ENCODE assay signal across 7 cellular contexts in the genomic region with DNA sequence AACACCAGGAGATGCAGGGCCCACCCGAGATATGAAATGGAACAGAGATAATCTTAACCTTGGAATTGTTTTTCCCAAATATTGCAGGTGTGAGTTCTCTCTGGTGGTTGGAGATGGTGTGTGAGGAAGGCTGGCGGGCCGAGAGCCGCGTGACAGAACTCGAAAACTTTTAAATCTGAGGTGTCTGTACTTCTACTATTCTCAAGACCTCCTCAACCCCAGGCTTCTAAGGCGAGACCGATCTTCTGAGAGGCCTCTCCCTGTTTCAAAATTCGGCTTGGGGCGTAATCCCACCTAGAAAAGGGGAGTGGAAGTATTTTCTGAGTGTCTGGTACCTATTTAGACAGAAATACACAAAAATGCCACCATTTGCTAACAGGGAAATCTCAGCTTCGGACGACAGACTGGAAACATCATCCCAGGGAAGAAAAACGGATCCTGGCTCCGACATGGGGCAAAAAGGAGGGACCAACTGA. TPM values are rescaled to one million over a fixed set of nuclear protein-coding genes. Genes with fewer than 3 reads are reported as not detected.
A peak's percentile ranks its signal among the peaks of the same experiment; 100 is the strongest.
DNase-seq lines count a peak whose midpoint lies in the region; ATAC-seq and TF ChIP-seq lines count a peak whose summit lies in the region.
"Had no signal": no experiment of that assay in that cellular context is flagged by ENCODE, and none has a peak within 500 bp of the region (broad histone marks: within the 10 kb centered on the region; RNA-seq: fewer than 3 reads in every experiment).

No MANE protein-coding gene starts in this region.

- H3K27ac ChIP-seq in Panc1 (ENCODE audit: low read length) = peak overlapping the region; percentile 100

- H3K4me1 Mint-ChIP-seq in activated naive CD4-positive, alpha-beta T cell treated with anti-CD3 and anti-CD28 coated beads for 36 hours (ENCODE audit: low read depth) = peaks cover 50% of the 10 kb centered on the region

- DNase-seq in AG20443 (ENCODE audit: low spot score) (peak; percentile 42), Panc1 (ENCODE audit: low read depth, low spot score) (no peak), iris pigment epithelial cell (ENCODE audit: low read depth) (peak; percentile 49), HT-29 (ENCODE audit: low spot score) (no peak), NCI-H2107 treated with DMSO at 0.1 percent for 48 hours (lab: John Stamatoyannopoulos, UW; ENCODE audit: unreplicated experiment) (no peak)
- no peak for DNase-seq in activated naive CD4-positive, alpha-beta T cell treated with anti-CD3 and anti-CD28 coated beads for 36 hours

- H3K27ac Mint-ChIP-seq in activated naive CD4-positive, alpha-beta T cell treated with anti-CD3 and anti-CD28 coated beads for 36 hours = no peak overlapping the region

- H3K4me1 ChIP-seq in Panc1 (ENCODE audit: control insufficient read depth, insufficient read depth, low read length) = peaks cover 16% of the 10 kb centered on the region

- H3K27me3 ChIP-seq in Panc1 (ENCODE audit: control insufficient read depth, insufficient read depth, low read length) = no peaks in the 10 kb centered on the region

- H3K9me3 Mint-ChIP-seq in activated naive CD4-positive, alpha-beta T cell treated with anti-CD3 and anti-CD28 coated beads for 36 hours = no peaks in the 10 kb centered on the region
- H3K9me3 Mint-ChIP-seq: activated naive CD4-positive, alpha-beta T cell treated with anti-CD3 and anti-CD28 coated beads, Interleukin-2, amount 50 U/mL, for 24 hours had no signal

- POLR2A ChIA-PET in Panc1 (lab: Charles Lee) = interaction anchor here (0.6 to 1.5 kb wide), 4 partner anchors 13 to 144 kb away, joined by 3 to 21 read pairs (median 6); a partner anchor contains a TSS

- H3K36me3 Mint-ChIP-seq in activated naive CD4-positive, alpha-beta T cell treated with anti-CD3 and anti-CD28 coated beads for 36 hours (ENCODE audit: low read depth) = peaks cover 20% of the 10 kb centered on the region

- ATAC-seq in Panc1 = no peak

- CTCF ChIA-PET in Panc1 (lab: Charles Lee) = interaction anchor here (0.6 to 2.1 kb wide), 3 partner anchors 17 to 124 kb away, joined by 3 to 11 read pairs (median 4); no protein-coding TSS in a partner anchor
- CTCF ChIA-PET in activated naive CD4-positive, alpha-beta T cell treated with anti-CD3 and anti-CD28 coated beads for 36 hours (lab: Charles Lee) = interaction anchor here (0.5 to 2.8 kb wide), 9 partner anchors 13 to 398 kb away, joined by 3 to 13 read pairs (median 3); a partner anchor contains a TSS

- H3K27me3 Mint-ChIP-seq in activated naive CD4-positive, alpha-beta T cell treated with anti-CD3 and anti-CD28 coated beads for 36 hours (ENCODE audit: low read depth) = no peaks in the 10 kb centered on the region
- H3K27me3 Mint-ChIP-seq: activated naive CD4-positive, alpha-beta T cell treated with anti-CD3 and anti-CD28 coated beads, Interleukin-2, amount 50 U/mL, for 24 hours had no signal

- TSS peak; percentile 87 for BruUV-seq in Panc1 (replicated peaks; lab: Mats Ljungman, UMichigan)

- no peaks in the 10 kb centered on the region for H3K9me3 ChIP-seq in Panc1 (ENCODE audit: control insufficient read depth, insufficient read depth, low read depth, low read length)

- peaks cover 37% of the 10 kb centered on the region for H3K36me3 ChIP-seq in Panc1 (ENCODE audit: control insufficient read depth, insufficient read depth, low read length)

- no peak for TF ChIP-seq CTCF in Panc1 (IDR thresholded peaks at IDR 0.05)

- no peak overlapping the region for H3K4me3 Mint-ChIP-seq in activated naive CD4-positive, alpha-beta T cell treated with anti-CD3 and anti-CD28 coated beads for 36 hours
- H3K4me3 Mint-ChIP-seq: activated naive CD4-positive, alpha-beta T cell treated with anti-CD3 and anti-CD28 coated beads, Interleukin-2, amount 50 U/mL, for 24 hours had no signal

- in situ Hi-C loops in Panc1 (cut with HindIII; ENCODE audit: low pct_unique_long_range_greater_than_20kb, low sequenced_read_pairs) = no loop called here

- intact Hi-C loops in Panc1 (cut with micrococcal nuclease; ENCODE audit: unreplicated experiment) = loop anchor here (5.0 kb wide), 1 partner anchor 80 kb away; no protein-coding TSS in a partner anchor
- intact Hi-C loops in activated naive CD4-positive, alpha-beta T cell treated with anti-CD3 and anti-CD28 coated beads for 36 hours (cut with micrococcal nuclease) = loop anchor here (1.0 to 5.0 kb wide), 10 partner anchors 12 to 835 kb away; a partner anchor contains a TSS

- H3K4me3 ChIP-seq in Panc1 (ENCODE audit: low read depth in 2 of 2, low read length in 2 of 2) = peak overlapping the region; percentile 86 to 100

RNA-seq across cellular contexts. Expression of a gene that starts 0.6 kb away (rescaled TPM):
- total RNA-seq in Panc1 (2021; ENCODE audit: unreplicated experiment) = 69.3 TPM
- 51.9 TPM for polyA plus RNA-seq in Panc1 (2012; ENCODE audit: insufficient read length)
- total RNA-seq in activated naive CD4-positive, alpha-beta T cell treated with anti-CD3 and anti-CD28 coated beads for 36 hours = 100 to 1,000 TPM; 100 to 101 TPM
- 39.3 and 47.7 TPM in 2 replicates for total RNA-seq in HT-29 (2014; rRNA removed; shearing (Covaris generic))

RNA-seq across cellular contexts. Expression of a gene that starts 0.9 kb away (rescaled TPM):
- 59.6 TPM for total RNA-seq in Panc1 (2021; ENCODE audit: unreplicated experiment)
- 64.5 TPM for polyA plus RNA-seq in Panc1 (2012; ENCODE audit: insufficient read length)
- total RNA-seq in activated naive CD4-positive, alpha-beta T cell treated with anti-CD3 and anti-CD28 coated beads for 36 hours = 10 to 100 TPM; 23.8 to 26.4 TPM
- total RNA-seq in HT-29 (2014; rRNA removed; shearing (Covaris generic)) = 35.1 and 46.6 TPM in 2 replicates

RNA-seq across cellular contexts. Expression of a gene that starts 12.5 kb away (rescaled TPM):
- 51.9 TPM for total RNA-seq in Panc1 (2021; ENCODE audit: unreplicated experiment)
- 33.6 TPM for polyA plus RNA-seq in Panc1 (2012; ENCODE audit: insufficient read length)
- total RNA-seq in activated naive CD4-positive, alpha-beta T cell treated with anti-CD3 and anti-CD28 coated beads for 36 hours = 10 to 100 TPM; 19.7 to 21.9 TPM
- 30.3 and 35.7 TPM in 2 replicates for total RNA-seq in HT-29 (2014; rRNA removed; shearing (Covaris generic))

RNA-seq across cellular contexts. Expression of a gene that starts 25.8 kb away (rescaled TPM):
- 0.05 TPM for total RNA-seq in Panc1 (2021; ENCODE audit: unreplicated experiment)
- polyA plus RNA-seq in Panc1 (2012; ENCODE audit: insufficient read length) = not detected
- total RNA-seq in activated naive CD4-positive, alpha-beta T cell treated with anti-CD3 and anti-CD28 coated beads for 36 hours = under 1 TPM in 1 of 2 experiments, not detected in 1; 0.10 TPM
- not detected in 2 replicates for total RNA-seq in HT-29 (2014; rRNA removed; shearing (Covaris generic))

Comparison
In these comparisons a context has a peak if more than half of its experiments do, and no peak if none do; other contexts are left out.
1. DNase-seq: peak in AG20443 (single experiment) and iris pigment epithelial cell (single experiment); none in Panc1 (single experiment), activated naive CD4-positive, alpha-beta T cell treated with anti-CD3 and anti-CD28 coated beads for 36 hours (single experiment), HT-29 (single experiment) and NCI-H2107 treated with DMSO at 0.1 percent for 48 hours (single experiment).